In genomic region chr10:122055252-122055651, GRCh38 we compare ENCODE assay signal across 20 cellular contexts.
"Had no signal": no experiment of that assay in that cellular context is flagged by ENCODE, and none has a peak within 500 bp of the region (broad histone marks: within the 10 kb centered on the region; RNA-seq: fewer than 3 reads in every experiment).

No MANE protein-coding gene starts in this region.

- H3K36me3 ChIP-seq: left lung, neural progenitor cell, ovary, tibial nerve had no signal

- ATAC-seq: left lung; stimulated activated naive B cell treated with anti-CD40 and anti-IgM and Interleukin-4, amounts not matched to agents 10 μg/mL and 1 μg/mL and 100 μg/mL, for 72 hours; stimulated activated naive CD8-positive, alpha-beta T cell treated with anti-CD3 and anti-CD28 coated beads, Interleukin-15, amount 100 ng/mL, for 72 hours had no signal

- H3K27ac ChIP-seq: neural progenitor cell had no signal

- H3K9me3 ChIP-seq: left lung, ovary, testis, tibial nerve had no signal

- H3K27me3 ChIP-seq: dorsolateral prefrontal cortex, left lung, neural progenitor cell, ovary, testis, tibial nerve had no signal

- DNase-seq: dorsolateral prefrontal cortex; effector CD8-positive, alpha-beta T cell; foreskin melanocyte; islet precursor cell; left lung; mesenchymal stem cell; midbrain; nucleus accumbens; retina; stimulated activated CD4-positive, alpha-beta T cell treated with anti-CD3 and anti-CD28 coated beads, Interleukin-2, amount 100 ng/mL, for 24 hours; stimulated activated CD4-positive, alpha-beta T cell treated with anti-CD3 and anti-CD28 coated beads, Interleukin-4, amount 100 ng/mL, for 4 hours; stimulated activated naive B cell treated with anti-CD40 and anti-IgM and Interleukin-4, amounts not matched to agents 10 μg/mL and 1 μg/mL and 100 μg/mL, for 72 hours; stimulated activated naive CD8-positive, alpha-beta T cell treated with anti-CD3 and anti-CD28 coated beads, Interleukin-15, amount 100 ng/mL, for 72 hours; testis had no signal

- H3K4me3 ChIP-seq: coronary artery, dorsolateral prefrontal cortex, left lung, lung, neural progenitor cell, ovary, skin epidermis, testis, tibial nerve had no signal
